Comparison of ENCODE assay signal across 3 cellular contexts in the genomic region with DNA sequence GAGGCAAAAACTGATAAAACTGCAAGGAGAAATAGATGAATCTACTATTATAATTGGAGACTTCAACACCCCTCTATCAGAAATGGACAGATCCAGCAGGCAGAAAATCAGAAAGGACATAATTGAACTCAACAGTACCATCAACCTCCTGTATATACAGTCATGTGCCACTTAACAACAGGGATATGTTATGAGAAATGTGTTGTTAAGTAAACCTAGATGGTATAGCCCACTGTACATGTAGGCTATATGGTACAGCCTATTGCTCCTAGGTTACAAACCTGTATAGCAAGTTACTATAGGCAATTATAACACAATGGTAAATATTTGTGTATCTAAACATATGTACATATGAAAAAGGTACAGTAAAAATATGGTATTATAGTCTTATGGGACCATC.
TF ChIP-seq lines count a peak whose summit lies in the region.

No MANE protein-coding gene starts in this region.

TF ChIP-seq in A549, 52 proteins besides CTCF, POLR2A, EP300 and RAD21 (continued from another document):
- TF ChIP-seq, protein P1, sequence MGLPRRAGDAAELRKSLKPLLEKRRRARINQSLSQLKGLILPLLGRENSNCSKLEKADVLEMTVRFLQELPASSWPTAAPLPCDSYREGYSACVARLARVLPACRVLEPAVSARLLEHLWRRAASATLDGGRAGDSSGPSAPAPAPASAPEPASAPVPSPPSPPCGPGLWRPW (IDR thresholded peaks at IDR 0.05): no peak

TF ChIP-seq in K562, 482 proteins besides CTCF, POLR2A, EP300 and RAD21:
- TF ChIP-seq, protein P2, sequence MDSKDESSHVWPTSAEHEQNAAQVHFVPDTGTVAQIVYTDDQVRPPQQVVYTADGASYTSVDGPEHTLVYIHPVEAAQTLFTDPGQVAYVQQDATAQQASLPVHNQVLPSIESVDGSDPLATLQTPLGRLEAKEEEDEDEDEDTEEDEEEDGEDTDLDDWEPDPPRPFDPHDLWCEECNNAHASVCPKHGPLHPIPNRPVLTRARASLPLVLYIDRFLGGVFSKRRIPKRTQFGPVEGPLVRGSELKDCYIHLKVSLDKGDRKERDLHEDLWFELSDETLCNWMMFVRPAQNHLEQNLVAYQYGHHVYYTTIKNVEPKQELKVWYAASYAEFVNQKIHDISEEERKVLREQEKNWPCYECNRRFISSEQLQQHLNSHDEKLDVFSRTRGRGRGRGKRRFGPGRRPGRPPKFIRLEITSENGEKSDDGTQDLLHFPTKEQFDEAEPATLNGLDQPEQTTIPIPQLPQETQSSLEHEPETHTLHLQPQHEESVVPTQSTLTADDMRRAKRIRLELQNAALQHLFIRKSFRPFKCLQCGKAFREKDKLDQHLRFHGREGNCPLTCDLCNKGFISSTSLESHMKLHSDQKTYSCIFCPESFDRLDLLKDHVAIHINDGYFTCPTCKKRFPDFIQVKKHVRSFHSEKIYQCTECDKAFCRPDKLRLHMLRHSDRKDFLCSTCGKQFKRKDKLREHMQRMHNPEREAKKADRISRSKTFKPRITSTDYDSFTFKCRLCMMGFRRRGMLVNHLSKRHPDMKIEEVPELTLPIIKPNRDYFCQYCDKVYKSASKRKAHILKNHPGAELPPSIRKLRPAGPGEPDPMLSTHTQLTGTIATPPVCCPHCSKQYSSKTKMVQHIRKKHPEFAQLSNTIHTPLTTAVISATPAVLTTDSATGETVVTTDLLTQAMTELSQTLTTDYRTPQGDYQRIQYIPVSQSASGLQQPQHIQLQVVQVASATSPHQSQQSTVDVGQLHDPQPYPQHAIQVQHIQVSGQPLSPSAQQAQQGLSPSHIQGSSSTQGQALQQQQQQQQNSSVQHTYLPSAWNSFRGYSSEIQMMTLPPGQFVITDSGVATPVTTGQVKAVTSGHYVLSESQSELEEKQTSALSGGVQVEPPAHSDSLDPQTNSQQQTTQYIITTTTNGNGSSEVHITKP (IDR thresholded peaks at IDR 0.05; ENCODE audit: partially characterized antibody): peak; percentile 74
- TF ChIP-seq, protein P3, sequence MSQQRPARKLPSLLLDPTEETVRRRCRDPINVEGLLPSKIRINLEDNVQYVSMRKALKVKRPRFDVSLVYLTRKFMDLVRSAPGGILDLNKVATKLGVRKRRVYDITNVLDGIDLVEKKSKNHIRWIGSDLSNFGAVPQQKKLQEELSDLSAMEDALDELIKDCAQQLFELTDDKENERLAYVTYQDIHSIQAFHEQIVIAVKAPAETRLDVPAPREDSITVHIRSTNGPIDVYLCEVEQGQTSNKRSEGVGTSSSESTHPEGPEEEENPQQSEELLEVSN (IDR thresholded peaks at IDR 0.05; ENCODE audit: borderline replicate concordance in 1 of 2, extremely low read depth in 1 of 2, insufficient read depth in 1 of 2, insufficient read length in 1 of 2, low read depth in 1 of 2, low read length in 1 of 2, poor library complexity in 1 of 2, severe bottlenecking in 1 of 2): no peak

TF ChIP-seq in SK-N-SH treated with all-trans-retinoic acid at 6 μM for 48 hours, 23 proteins besides CTCF, POLR2A, EP300 and RAD21 (continued from another document):
- TF ChIP-seq BACH2 (CRISPR knock-in tag; IDR thresholded peaks at IDR 0.05; ENCODE audit: borderline replicate concordance): no peak
- TF ChIP-seq GLIS3 (CRISPR knock-in tag; IDR thresholded peaks at IDR 0.05): no peak
- TF ChIP-seq PPARA (CRISPR knock-in tag; IDR thresholded peaks at IDR 0.05; ENCODE audit: borderline replicate concordance): no peak
- TF ChIP-seq ZFP30 (CRISPR knock-in tag; IDR thresholded peaks at IDR 0.05): no peak
- TF ChIP-seq, protein P4, sequence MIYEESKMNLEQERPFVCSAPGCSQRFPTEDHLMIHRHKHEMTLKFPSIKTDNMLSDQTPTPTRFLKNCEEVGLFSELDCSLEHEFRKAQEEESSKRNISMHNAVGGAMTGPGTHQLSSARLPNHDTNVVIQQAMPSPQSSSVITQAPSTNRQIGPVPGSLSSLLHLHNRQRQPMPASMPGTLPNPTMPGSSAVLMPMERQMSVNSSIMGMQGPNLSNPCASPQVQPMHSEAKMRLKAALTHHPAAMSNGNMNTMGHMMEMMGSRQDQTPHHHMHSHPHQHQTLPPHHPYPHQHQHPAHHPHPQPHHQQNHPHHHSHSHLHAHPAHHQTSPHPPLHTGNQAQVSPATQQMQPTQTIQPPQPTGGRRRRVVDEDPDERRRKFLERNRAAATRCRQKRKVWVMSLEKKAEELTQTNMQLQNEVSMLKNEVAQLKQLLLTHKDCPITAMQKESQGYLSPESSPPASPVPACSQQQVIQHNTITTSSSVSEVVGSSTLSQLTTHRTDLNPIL (CRISPR knock-in tag; IDR thresholded peaks at IDR 0.05; ENCODE audit: low read depth): no peak
- TF ChIP-seq ZNF70 (CRISPR knock-in tag; IDR thresholded peaks at IDR 0.05): no peak
- TF ChIP-seq TOX (CRISPR knock-in tag; IDR thresholded peaks at IDR 0.05; ENCODE audit: borderline replicate concordance): no peak
- TF ChIP-seq OSR1 (CRISPR knock-in tag; IDR thresholded peaks at IDR 0.05): no peak
- TF ChIP-seq, protein P5, sequence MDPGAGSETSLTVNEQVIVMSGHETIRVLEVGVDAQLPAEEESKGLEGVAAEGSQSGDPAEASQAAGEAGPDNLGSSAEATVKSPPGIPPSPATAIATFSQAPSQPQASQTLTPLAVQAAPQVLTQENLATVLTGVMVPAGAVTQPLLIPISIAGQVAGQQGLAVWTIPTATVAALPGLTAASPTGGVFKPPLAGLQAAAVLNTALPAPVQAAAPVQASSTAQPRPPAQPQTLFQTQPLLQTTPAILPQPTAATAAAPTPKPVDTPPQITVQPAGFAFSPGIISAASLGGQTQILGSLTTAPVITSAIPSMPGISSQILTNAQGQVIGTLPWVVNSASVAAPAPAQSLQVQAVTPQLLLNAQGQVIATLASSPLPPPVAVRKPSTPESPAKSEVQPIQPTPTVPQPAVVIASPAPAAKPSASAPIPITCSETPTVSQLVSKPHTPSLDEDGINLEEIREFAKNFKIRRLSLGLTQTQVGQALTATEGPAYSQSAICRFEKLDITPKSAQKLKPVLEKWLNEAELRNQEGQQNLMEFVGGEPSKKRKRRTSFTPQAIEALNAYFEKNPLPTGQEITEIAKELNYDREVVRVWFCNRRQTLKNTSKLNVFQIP (CRISPR knock-in tag; IDR thresholded peaks at IDR 0.05; ENCODE audit: borderline replicate concordance, low read depth): no peak
- TF ChIP-seq, protein P6, sequence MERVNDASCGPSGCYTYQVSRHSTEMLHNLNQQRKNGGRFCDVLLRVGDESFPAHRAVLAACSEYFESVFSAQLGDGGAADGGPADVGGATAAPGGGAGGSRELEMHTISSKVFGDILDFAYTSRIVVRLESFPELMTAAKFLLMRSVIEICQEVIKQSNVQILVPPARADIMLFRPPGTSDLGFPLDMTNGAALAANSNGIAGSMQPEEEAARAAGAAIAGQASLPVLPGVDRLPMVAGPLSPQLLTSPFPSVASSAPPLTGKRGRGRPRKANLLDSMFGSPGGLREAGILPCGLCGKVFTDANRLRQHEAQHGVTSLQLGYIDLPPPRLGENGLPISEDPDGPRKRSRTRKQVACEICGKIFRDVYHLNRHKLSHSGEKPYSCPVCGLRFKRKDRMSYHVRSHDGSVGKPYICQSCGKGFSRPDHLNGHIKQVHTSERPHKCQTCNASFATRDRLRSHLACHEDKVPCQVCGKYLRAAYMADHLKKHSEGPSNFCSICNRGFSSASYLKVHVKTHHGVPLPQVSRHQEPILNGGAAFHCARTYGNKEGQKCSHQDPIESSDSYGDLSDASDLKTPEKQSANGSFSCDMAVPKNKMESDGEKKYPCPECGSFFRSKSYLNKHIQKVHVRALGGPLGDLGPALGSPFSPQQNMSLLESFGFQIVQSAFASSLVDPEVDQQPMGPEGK (CRISPR knock-in tag; IDR thresholded peaks at IDR 0.05; ENCODE audit: borderline replicate concordance): no peak
- TF ChIP-seq RARB (CRISPR knock-in tag; IDR thresholded peaks at IDR 0.05): no peak
- TF ChIP-seq ZC3H10 (CRISPR knock-in tag; IDR thresholded peaks at IDR 0.05): no peak
- TF ChIP-seq TCF4 (CRISPR knock-in tag; IDR thresholded peaks at IDR 0.05; ENCODE audit: borderline replicate concordance): no peak
- TF ChIP-seq ARNTL (CRISPR knock-in tag; IDR thresholded peaks at IDR 0.05; ENCODE audit: borderline replicate concordance, low read depth): no peak
- TF ChIP-seq ZFP3 (CRISPR knock-in tag; IDR thresholded peaks at IDR 0.05): no peak
- no peak for TF ChIP-seq ISL1 (CRISPR knock-in tag; IDR thresholded peaks at IDR 0.05)
